In genomic region chr4:3317656-3318211, GRCh38 we compare ENCODE assay signal across 15 cellular contexts.
"Had no signal": no experiment of that assay in that cellular context is flagged by ENCODE, and none has a peak within 500 bp of the region (broad histone marks: within the 10 kb centered on the region; RNA-seq: fewer than 3 reads in every experiment).

No MANE protein-coding gene starts in this region.

- DNase-seq: activated naive CD8-positive, alpha-beta T cell treated with anti-CD3 and anti-CD28 coated beads for 36 hours; brain microvascular endothelial cell; cerebellar nuclear complex; immature natural killer cell; left colon; natural killer cell; retina; small intestine; stimulated activated CD4-positive, alpha-beta T cell treated with anti-CD3 and anti-CD28 coated beads, Interleukin-4, amount 100 ng/mL, for 4 hours; stimulated activated naive CD8-positive, alpha-beta T cell treated with anti-CD3 and anti-CD28 coated beads, Interleukin-15, Interleukin-2, amounts not matched to agents 100 U/mL and 50 U/mL, for 24 hours; T-helper 1 cell; T1000; testis had no signal

- H3K27ac Mint-ChIP-seq: activated naive CD8-positive, alpha-beta T cell treated with anti-CD3 and anti-CD28 coated beads for 36 hours; dendritic cell treated with granulocyte-macrophage colony-stimulating factor and Interleukin-4, amounts not matched to agents 40 ng/mL and 50 ng/mL, for 4 days; immature natural killer cell; natural killer cell had no signal

- H3K36me3 Mint-ChIP-seq: activated naive CD8-positive, alpha-beta T cell treated with anti-CD3 and anti-CD28 coated beads for 36 hours; natural killer cell had no signal

- H3K4me1 Mint-ChIP-seq: activated naive CD8-positive, alpha-beta T cell treated with anti-CD3 and anti-CD28 coated beads for 36 hours; immature natural killer cell had no signal

- H3K9me3 ChIP-seq: testis had no signal

- H3K4me3 Mint-ChIP-seq: activated naive CD8-positive, alpha-beta T cell treated with anti-CD3 and anti-CD28 coated beads for 36 hours; dendritic cell treated with granulocyte-macrophage colony-stimulating factor and Interleukin-4, amounts not matched to agents 40 ng/mL and 50 ng/mL, for 4 days; immature natural killer cell; natural killer cell had no signal

- H3K27me3 ChIP-seq: brain microvascular endothelial cell, testis had no signal

- H3K27ac ChIP-seq: brain microvascular endothelial cell, testis had no signal

- ATAC-seq: activated CD4-positive, CD25-positive, alpha-beta regulatory T cell treated with anti-CD3 and anti-CD28 coated beads, Interleukin-2, amount 50 U/mL, for 24 hours; natural killer cell; stimulated activated naive CD8-positive, alpha-beta T cell treated with anti-CD3 and anti-CD28 coated beads, Interleukin-15, Interleukin-2, amounts not matched to agents 100 U/mL and 50 U/mL, for 24 hours had no signal

- H3K27me3 Mint-ChIP-seq: activated naive CD8-positive, alpha-beta T cell treated with anti-CD3 and anti-CD28 coated beads for 36 hours; dendritic cell treated with granulocyte-macrophage colony-stimulating factor and Interleukin-4, amounts not matched to agents 40 ng/mL and 50 ng/mL, for 4 days had no signal

- H3K4me3 ChIP-seq: testis had no signal

- H3K9me3 Mint-ChIP-seq: activated naive CD8-positive, alpha-beta T cell treated with anti-CD3 and anti-CD28 coated beads for 36 hours; dendritic cell treated with granulocyte-macrophage colony-stimulating factor and Interleukin-4, amounts not matched to agents 40 ng/mL and 50 ng/mL, for 4 days; immature natural killer cell; natural killer cell had no signal
